9 cellular contexts compared by ENCODE assay signal in genomic region chr9:112028242-112029221, GRCh38.
DNase-seq lines count a peak whose midpoint lies in the region; ATAC-seq, FAIRE-seq and TF ChIP-seq lines count a peak whose summit lies in the region.
"Had no signal": no experiment of that assay in that cellular context is flagged by ENCODE, and none has a peak within 500 bp of the region (broad histone marks: within the 10 kb centered on the region; RNA-seq: fewer than 3 reads in every experiment).

No MANE protein-coding gene starts in this region.

- no peak for TF ChIP-seq CTCF in kidney (IDR thresholded peaks at IDR 0.05; ENCODE audit: borderline replicate concordance, extremely low read depth, insufficient read depth)

- ATAC-seq in activated CD8-positive, alpha-beta memory T cell treated with anti-CD3 and anti-CD28 coated beads, Interleukin-2, amount 10 ng/mL, durations not matched to agents 7 days and 5 days = peak; percentile 77
- ATAC-seq in HG02610 (IDR thresholded peaks at IDR 0.05; ENCODE audit: unreplicated experiment) = peak; percentile 69

- CTCF ChIA-PET in activated CD8-positive, alpha-beta memory T cell treated with anti-CD3 and anti-CD28 coated beads, Interleukin-2, amount 10 ng/mL, durations not matched to agents 7 days and 5 days (lab: Charles Lee) = interaction anchor here (1.6 kb wide), 1 partner anchor 332 kb away, joined by 4 read pairs; no protein-coding TSS in a partner anchor

- H3K4me1 ChIP-seq in SJSA1 (replicated peaks) (peaks cover 58% of the 10 kb centered on the region), kidney (ENCODE audit: control insufficient read depth in 1 of 2, insufficient read depth in 1 of 2, low read depth in 1 of 2, low read length in 2 of 2) (peaks cover 0 to 2% of the 10 kb centered on the region in 2 donors)

- intact Hi-C loops in kidney (cut with DNase I) = no loop called here

- no peaks in the 10 kb centered on the region for H3K9me3 Mint-ChIP-seq in activated CD8-positive, alpha-beta memory T cell treated with anti-CD3 and anti-CD28 coated beads, Interleukin-2, amount 10 ng/mL, durations not matched to agents 7 days and 5 days (ENCODE audit: low read depth)

- H3K27ac ChIP-seq in SJSA1 (peak overlapping the region; percentile 86), kidney (ENCODE audit: low read depth in 2 of 2, low read length in 2 of 2) (no peak overlapping the region)

- no peak overlapping the region for H3K27ac Mint-ChIP-seq in activated CD8-positive, alpha-beta memory T cell treated with anti-CD3 and anti-CD28 coated beads, Interleukin-2, amount 10 ng/mL, durations not matched to agents 7 days and 5 days

- FAIRE-seq in kidney (lab: Jason Lieb, UNC) = no peak

- no peak overlapping the region for H3K4me3 Mint-ChIP-seq in activated CD8-positive, alpha-beta memory T cell treated with anti-CD3 and anti-CD28 coated beads, Interleukin-2, amount 10 ng/mL, durations not matched to agents 7 days and 5 days

- DNase-seq in activated CD8-positive, alpha-beta memory T cell treated with anti-CD3 and anti-CD28 coated beads, Interleukin-2, amount 10 ng/mL, durations not matched to agents 7 days and 5 days = peak; percentile 56
- DNase-seq in activated CD8-positive, alpha-beta memory T cell treated with anti-CD3 and anti-CD28 coated beads, Interleukin-2, amount 50 U/mL, for 48 hours = no peak
- DNase-seq in SJSA1 (ENCODE audit: low read depth in 1 of 2, low spot score in 2 of 2) (peak; percentile 82 to 95), renal cortical epithelial cell (ENCODE audit: low read depth) (peak; percentile 84), NCI-H1930 (lab: John Stamatoyannopoulos, UW) (no peak), kidney (no peak), occipital lobe (lab: John Stamatoyannopoulos, UW) (no peak)
- DNase-seq: NCI-H226 had no signal

- no peak overlapping the region for H3K4me3 ChIP-seq in SJSA1
- no peak overlapping the region for H3K4me3 ChIP-seq in kidney (ENCODE audit: low read length in 2 of 2)

- H3K9me3 ChIP-seq in SJSA1 (replicated peaks) (no peaks in the 10 kb centered on the region), kidney (ENCODE audit: control insufficient read depth in 1 of 2, low read length in 2 of 2) (no peaks in the 10 kb centered on the region)

- no peaks in the 10 kb centered on the region for H3K36me3 ChIP-seq in SJSA1
- H3K36me3 ChIP-seq in kidney (ENCODE audit: control insufficient read depth in 1 of 2, insufficient read depth in 2 of 2, low read length in 2 of 2) = no peaks in the 10 kb centered on the region

- peaks cover 25% of the 10 kb centered on the region for H3K36me3 Mint-ChIP-seq in activated CD8-positive, alpha-beta memory T cell treated with anti-CD3 and anti-CD28 coated beads, Interleukin-2, amount 10 ng/mL, durations not matched to agents 7 days and 5 days

- H3K27me3 Mint-ChIP-seq in activated CD8-positive, alpha-beta memory T cell treated with anti-CD3 and anti-CD28 coated beads, Interleukin-2, amount 10 ng/mL, durations not matched to agents 7 days and 5 days = peaks cover 34% of the 10 kb centered on the region

- H3K27me3 ChIP-seq in SJSA1 (replicated peaks) = no peaks in the 10 kb centered on the region

- H3K4me1 Mint-ChIP-seq in activated CD8-positive, alpha-beta memory T cell treated with anti-CD3 and anti-CD28 coated beads, Interleukin-2, amount 10 ng/mL, durations not matched to agents 7 days and 5 days = peaks cover 41% of the 10 kb centered on the region

- H3K9ac ChIP-seq in kidney (ENCODE audit: low read length in 2 of 2) = no peak overlapping the region

Comparison
In these comparisons a context has a peak if more than half of its experiments do, and no peak if none do; other contexts are left out.
1. DNase-seq: peak in activated CD8-positive, alpha-beta memory T cell treated with anti-CD3 and anti-CD28 coated beads, Interleukin-2, amount 10 ng/mL, durations not matched to agents 7 days and 5 days (single experiment), SJSA1 (2 of 2) and renal cortical epithelial cell (single experiment); none in activated CD8-positive, alpha-beta memory T cell treated with anti-CD3 and anti-CD28 coated beads, Interleukin-2, amount 50 U/mL, for 48 hours (single experiment), NCI-H1930 (0 of 2), kidney (single experiment) and occipital lobe (single experiment).